In genomic region chr7:106952658-106953231, GRCh38 we compare ENCODE assay signal across 14 cellular contexts.
DNase-seq lines count a peak whose midpoint lies in the region; ATAC-seq and TF ChIP-seq lines count a peak whose summit lies in the region.
"Had no signal": no experiment of that assay in that cellular context is flagged by ENCODE, and none has a peak within 500 bp of the region (broad histone marks: within the 10 kb centered on the region; RNA-seq: fewer than 3 reads in every experiment).

No MANE protein-coding gene starts in this region.

- no peak overlapping the region for H3K9ac ChIP-seq in subcutaneous abdominal adipose tissue (ENCODE audit: low read length in 5 of 5)

- no peaks in the 10 kb centered on the region for H3K9me3 Mint-ChIP-seq in CD4-positive, alpha-beta T cell
- H3K9me3 Mint-ChIP-seq: activated naive CD4-positive, alpha-beta T cell treated with anti-CD3 and anti-CD28 coated beads for 36 hours; T-helper 2 cell treated with Interferon-gamma antibody and Interleukin-4, amounts not matched to agents 5 μg/mL and 100 μg/mL, for 36 hours had no signal

- H3K27me3 ChIP-seq in lower lobe of right lung (ENCODE audit: low read depth) (no peaks in the 10 kb centered on the region), subcutaneous abdominal adipose tissue (ENCODE audit: control insufficient read depth in 5 of 5, insufficient read depth in 4 of 5, low read length in 5 of 5) (no peaks in the 10 kb centered on the region)
- H3K27me3 ChIP-seq in CD4-positive, alpha-beta T cell (ENCODE audit: control insufficient read depth, insufficient read depth, low read length) = no peaks in the 10 kb centered on the region
- H3K27me3 ChIP-seq: testis had no signal

- H3K4me3 Mint-ChIP-seq in CD4-positive, alpha-beta T cell = no peak overlapping the region
- H3K4me3 Mint-ChIP-seq: activated naive CD4-positive, alpha-beta T cell treated with anti-CD3 and anti-CD28 coated beads for 36 hours; T-helper 2 cell treated with Interferon-gamma antibody and Interleukin-4, amounts not matched to agents 5 μg/mL and 100 μg/mL, for 36 hours had no signal

- peak; percentile 76 to 88 for ATAC-seq in lower lobe of right lung
- no peak for ATAC-seq in CD4-positive, alpha-beta T cell (ENCODE audit: poor library complexity)

- no peak overlapping the region for H3K27ac Mint-ChIP-seq in CD4-positive, alpha-beta T cell
- H3K27ac Mint-ChIP-seq: activated naive CD4-positive, alpha-beta T cell treated with anti-CD3 and anti-CD28 coated beads for 36 hours; T-helper 2 cell treated with Interferon-gamma antibody and Interleukin-4, amounts not matched to agents 5 μg/mL and 100 μg/mL, for 36 hours had no signal

- H3K36me3 ChIP-seq in lower lobe of right lung (no peaks in the 10 kb centered on the region), subcutaneous abdominal adipose tissue (ENCODE audit: control insufficient read depth in 5 of 5, insufficient read depth in 5 of 5, low read length in 5 of 5) (no peaks in the 10 kb centered on the region)

- H3K36me3 Mint-ChIP-seq in CD4-positive, alpha-beta T cell (ENCODE audit: low read depth) = no peaks in the 10 kb centered on the region

- no peaks in the 10 kb centered on the region for H3K9me3 ChIP-seq in lower lobe of right lung
- H3K9me3 ChIP-seq in subcutaneous abdominal adipose tissue (ENCODE audit: control insufficient read depth in 5 of 5, low read length in 5 of 5) = no peaks in the 10 kb centered on the region
- H3K9me3 ChIP-seq in CD4-positive, alpha-beta T cell (ENCODE audit: control insufficient read depth, low read length) = no peaks in the 10 kb centered on the region
- H3K9me3 ChIP-seq: testis had no signal

- no peak for TF ChIP-seq CTCF in lower lobe of right lung (IDR thresholded peaks at IDR 0.05)
- TF ChIP-seq CTCF in CD4-positive, alpha-beta T cell (IDR thresholded peaks at IDR 0.05) = no peak

- intact Hi-C loops in lower lobe of right lung (cut with DNase I) = no loop called here
- intact Hi-C loops in CD4-positive, alpha-beta T cell (cut with DNase I, micrococcal nuclease) = no loop called here

- POLR2A ChIA-PET in CD4-positive, alpha-beta T cell (lab: Charles Lee) = no interaction called here

- H3K4me3 ChIP-seq in lower lobe of right lung = no peak overlapping the region
- peak overlapping the region in 4 of 5 donors; percentile 16 to 50 (median 26) for H3K4me3 ChIP-seq in subcutaneous abdominal adipose tissue (ENCODE audit: low read depth in 1 of 5, low read length in 5 of 5)
- H3K4me3 ChIP-seq: testis had no signal

- H3K27ac ChIP-seq in lower lobe of right lung = peak overlapping the region; percentile 19
- H3K27ac ChIP-seq in subcutaneous abdominal adipose tissue (ENCODE audit: low read depth, low read length) = no peak overlapping the region
- H3K27ac ChIP-seq in CD4-positive, alpha-beta T cell (ENCODE audit: low read depth, low read length) = no peak overlapping the region
- H3K27ac ChIP-seq: testis had no signal

- H3K4me1 Mint-ChIP-seq in CD4-positive, alpha-beta T cell (ENCODE audit: low read depth) = no peaks in the 10 kb centered on the region

- no peaks in the 10 kb centered on the region for H3K4me1 ChIP-seq in lower lobe of right lung
- H3K4me1 ChIP-seq in subcutaneous abdominal adipose tissue (ENCODE audit: control insufficient read depth in 5 of 5, insufficient read depth in 5 of 5, low read length in 5 of 5) = peaks cover 0 to 11% (median 5%) of the 10 kb centered on the region in 5 donors
- H3K4me1 ChIP-seq: testis had no signal

- CTCF ChIA-PET in CD4-positive, alpha-beta T cell (lab: Charles Lee) = interaction anchor here (0.9 kb wide), 1 partner anchor 11 kb away, joined by 4 read pairs; no protein-coding TSS in a partner anchor

- no peaks in the 10 kb centered on the region for H3K27me3 Mint-ChIP-seq in CD4-positive, alpha-beta T cell

- DNase-seq in NCI-H2227 (lab: John Stamatoyannopoulos, UW; ENCODE audit: unreplicated experiment) (peak; percentile 25), NCI-H2227 treated with DMSO at 0.1 percent for 48 hours (lab: John Stamatoyannopoulos, UW) (no peak), cerebellar cortex (ENCODE audit: low spot score) (peak; percentile 21), lower lobe of right lung (peak; percentile 60), superior temporal gyrus (ENCODE audit: extremely low spot score) (no peak), midbrain (lab: John Stamatoyannopoulos, UW) (no peak)
- no peak for DNase-seq in CD4-positive, alpha-beta T cell
- DNase-seq: 8988T; activated naive CD4-positive, alpha-beta T cell treated with anti-CD3 and anti-CD28 coated beads for 36 hours; central memory CD4-positive, alpha-beta T cell; NCI-H2171 treated with DMSO at 0.1 percent for 48 hours; testis had no signal

Comparison
In these comparisons a context has a peak if more than half of its experiments do, and no peak if none do; other contexts are left out.
1. DNase-seq: peak in NCI-H2227 (single experiment), cerebellar cortex (single experiment) and lower lobe of right lung (single experiment); none in NCI-H2227 treated with DMSO at 0.1 percent for 48 hours (single experiment), superior temporal gyrus (single experiment), CD4-positive, alpha-beta T cell (0 of 10) and midbrain (single experiment).